In genomic region chr2:207468504-207468903, GRCh38 we compare ENCODE assay signal across 16 cellular contexts.
DNase-seq lines count a peak whose midpoint lies in the region; ATAC-seq and TF ChIP-seq lines count a peak whose summit lies in the region.
"Had no signal": no experiment of that assay in that cellular context is flagged by ENCODE, and none has a peak within 500 bp of the region (broad histone marks: within the 10 kb centered on the region; RNA-seq: fewer than 3 reads in every experiment).

No MANE protein-coding gene starts in this region.

- no peak overlapping the region for H3K18ac ChIP-seq in mesenchymal stem cell (ENCODE audit: low read depth in 1 of 2, low read length in 2 of 2)

- no peak for TF ChIP-seq POLR2A in uterus (IDR thresholded peaks at IDR 0.05)

- no peak overlapping the region for H3K4me3 ChIP-seq in brain microvascular endothelial cell (ENCODE audit: low read depth, low read length)
- no peak overlapping the region for H3K4me3 ChIP-seq in mesenchymal stem cell (ENCODE audit: insufficient read depth in 1 of 2, low read depth in 1 of 2, low read length in 2 of 2)
- no peak overlapping the region for H3K4me3 ChIP-seq in uterus
- H3K4me3 ChIP-seq: BLaER1 treated with 17β-estradiol and CSF1 and Interleukin-3, amounts not matched to agents 10 nM and 100 nM; GM23248 had no signal

- H3K27me3 ChIP-seq in brain microvascular endothelial cell (replicated peaks) (no peaks in the 10 kb centered on the region), mesenchymal stem cell (ENCODE audit: control insufficient read depth in 1 of 2, insufficient read depth in 1 of 2, low read length in 2 of 2) (no peaks in the 10 kb centered on the region), uterus (no peaks in the 10 kb centered on the region)
- H3K27me3 ChIP-seq: BLaER1 treated with 17β-estradiol and CSF1 and Interleukin-3, amounts not matched to agents 10 nM and 100 nM had no signal

- H3K36me3 Mint-ChIP-seq in stimulated activated naive CD8-positive, alpha-beta T cell treated with anti-CD3 and anti-CD28 coated beads, Interleukin-15, Interleukin-2, amounts not matched to agents 100 ng/mL and 50 ng/mL, for 24 hours (ENCODE audit: low read depth): no peaks in the 10 kb centered on the region
- H3K36me3 Mint-ChIP-seq: CD8-positive, alpha-beta T cell had no signal

- peak overlapping the region; percentile 70 for H2BK15ac ChIP-seq in mesenchymal stem cell (ENCODE audit: low read depth, poor library complexity, severe bottlenecking)

- peak overlapping the region; percentile 87 for H3K27ac Mint-ChIP-seq in stimulated activated naive CD8-positive, alpha-beta T cell treated with anti-CD3 and anti-CD28 coated beads, Interleukin-15, Interleukin-2, amounts not matched to agents 100 ng/mL and 50 ng/mL, for 24 hours
- H3K27ac Mint-ChIP-seq in stimulated activated naive CD8-positive, alpha-beta T cell treated with anti-CD3 and anti-CD28 coated beads, Interleukin-15, amount 100 ng/mL, for 72 hours: no peak overlapping the region
- H3K27ac Mint-ChIP-seq: CD8-positive, alpha-beta T cell had no signal

- TF ChIP-seq CTCF in brain microvascular endothelial cell (IDR thresholded peaks at IDR 0.05; ENCODE audit: low read depth, low read length, missing control alignments): no peak
- TF ChIP-seq CTCF in uterus (IDR thresholded peaks at IDR 0.05): no peak

- H3K9ac ChIP-seq in mesenchymal stem cell (ENCODE audit: low read length): no peak overlapping the region
- H3K9ac ChIP-seq: BLaER1 treated with 17β-estradiol and CSF1 and Interleukin-3, amounts not matched to agents 10 nM and 100 nM had no signal

- no peak for DNase-seq in stimulated activated naive CD8-positive, alpha-beta T cell treated with anti-CD3 and anti-CD28 coated beads, Interleukin-15, amount 100 ng/mL, for 72 hours
- DNase-seq in brain microvascular endothelial cell (no peak), mesenchymal stem cell (no peak), uterus (no peak), midbrain (lab: John Stamatoyannopoulos, UW) (no peak), NCI-H1436 (lab: John Stamatoyannopoulos, UW) (no peak)
- DNase-seq: CD8-positive, alpha-beta T cell; Kasumi-1; MM.1S; NCI-H1092 treated with DMSO at 0.1 percent for 48 hours; NCI-H2081; NCI-H446 treated with DMSO at 0.1 percent for 48 hours; Right ventricle myocardium superior had no signal

- H2BK5ac ChIP-seq in mesenchymal stem cell (ENCODE audit: low read depth, low read length, poor library complexity, severe bottlenecking): no peak overlapping the region

- no peak overlapping the region for H2AFZ ChIP-seq in mesenchymal stem cell (ENCODE audit: low read depth, low read length)

- no peak overlapping the region for H3K4me3 Mint-ChIP-seq in stimulated activated naive CD8-positive, alpha-beta T cell treated with anti-CD3 and anti-CD28 coated beads, Interleukin-15, Interleukin-2, amounts not matched to agents 100 ng/mL and 50 ng/mL, for 24 hours
- no peak overlapping the region for H3K4me3 Mint-ChIP-seq in stimulated activated naive CD8-positive, alpha-beta T cell treated with anti-CD3 and anti-CD28 coated beads, Interleukin-15, amount 100 ng/mL, for 72 hours
- H3K4me3 Mint-ChIP-seq: CD8-positive, alpha-beta T cell had no signal

- peak overlapping the region in 1 of 2 experiments; percentile 81 for H2BK12ac ChIP-seq in mesenchymal stem cell (ENCODE audit: low read length in 2 of 2)

- intact Hi-C loops in uterus (cut with DNase I; ENCODE audit: low total_unique reads): no loop called here

- H2BK120ac ChIP-seq in mesenchymal stem cell (ENCODE audit: low read depth, low read length): peak overlapping the region; percentile 23

- no peak overlapping the region for H3K14ac ChIP-seq in mesenchymal stem cell (ENCODE audit: low read length in 2 of 2)

- no peaks in the 10 kb centered on the region for H3K9me3 Mint-ChIP-seq in stimulated activated naive CD8-positive, alpha-beta T cell treated with anti-CD3 and anti-CD28 coated beads, Interleukin-15, Interleukin-2, amounts not matched to agents 100 ng/mL and 50 ng/mL, for 24 hours
- H3K9me3 Mint-ChIP-seq in stimulated activated naive CD8-positive, alpha-beta T cell treated with anti-CD3 and anti-CD28 coated beads, Interleukin-15, amount 100 ng/mL, for 72 hours: no peaks in the 10 kb centered on the region
- H3K9me3 Mint-ChIP-seq: CD8-positive, alpha-beta T cell had no signal

- H3K4me2 ChIP-seq in mesenchymal stem cell (ENCODE audit: low read length, poor library complexity, severe bottlenecking): no peak overlapping the region

- peaks cover 28% of the 10 kb centered on the region for H3K4me1 Mint-ChIP-seq in stimulated activated naive CD8-positive, alpha-beta T cell treated with anti-CD3 and anti-CD28 coated beads, Interleukin-15, Interleukin-2, amounts not matched to agents 100 ng/mL and 50 ng/mL, for 24 hours (ENCODE audit: low read depth)
- H3K4me1 Mint-ChIP-seq in stimulated activated naive CD8-positive, alpha-beta T cell treated with anti-CD3 and anti-CD28 coated beads, Interleukin-15, amount 100 ng/mL, for 72 hours: peaks cover 35% of the 10 kb centered on the region

- H3K9me3 ChIP-seq in mesenchymal stem cell (ENCODE audit: control insufficient read depth, low read length): no peaks in the 10 kb centered on the region
- H3K9me3 ChIP-seq in uterus: no peaks in the 10 kb centered on the region
- H3K9me3 ChIP-seq: BLaER1 treated with 17β-estradiol and CSF1 and Interleukin-3, amounts not matched to agents 10 nM and 100 nM had no signal

- ATAC-seq in stimulated activated naive CD8-positive, alpha-beta T cell treated with anti-CD3 and anti-CD28 coated beads, Interleukin-15, amount 100 ng/mL, for 72 hours: no peak
- ATAC-seq: CD8-positive, alpha-beta T cell had no signal

- peaks cover under 1% of the 10 kb centered on the region for H3K79me1 ChIP-seq in mesenchymal stem cell (replicated peaks; ENCODE audit: low read length, poor library complexity, severe bottlenecking)

- no peak overlapping the region for H4K8ac ChIP-seq in mesenchymal stem cell (ENCODE audit: low read length)

- in situ Hi-C loops in brain microvascular endothelial cell (cut with HindIII; ENCODE audit: low pct_ligation_motif_present, low sequenced_read_pairs): no loop called here

- peak overlapping the region; percentile 2 for H2AK5ac ChIP-seq in mesenchymal stem cell (ENCODE audit: low read length, severe bottlenecking)

- no peak overlapping the region for H4K91ac ChIP-seq in mesenchymal stem cell (ENCODE audit: low read length)

- H3K27me3 Mint-ChIP-seq in stimulated activated naive CD8-positive, alpha-beta T cell treated with anti-CD3 and anti-CD28 coated beads, Interleukin-15, Interleukin-2, amounts not matched to agents 100 ng/mL and 50 ng/mL, for 24 hours: no peaks in the 10 kb centered on the region
- H3K27me3 Mint-ChIP-seq in stimulated activated naive CD8-positive, alpha-beta T cell treated with anti-CD3 and anti-CD28 coated beads, Interleukin-15, amount 100 ng/mL, for 72 hours: no peaks in the 10 kb centered on the region

- H3K27ac ChIP-seq in brain microvascular endothelial cell (peak overlapping the region; percentile 42), mesenchymal stem cell (ENCODE audit: low read length, poor library complexity, severe bottlenecking) (no peak overlapping the region), uterus (no peak overlapping the region)

- H3K4me1 ChIP-seq in mesenchymal stem cell (ENCODE audit: control insufficient read depth, insufficient read depth, low read depth, low read length) (peaks cover 3% of the 10 kb centered on the region), uterus (no peaks in the 10 kb centered on the region)

- peak overlapping the region in 1 of 2 experiments; percentile 71 for H3K4ac ChIP-seq in mesenchymal stem cell (ENCODE audit: low read depth in 1 of 2, low read length in 2 of 2)

- no peak overlapping the region for H3K23ac ChIP-seq in mesenchymal stem cell (ENCODE audit: low read length in 2 of 2)

- H3K36me3 ChIP-seq in brain microvascular endothelial cell (replicated peaks) (no peaks in the 10 kb centered on the region), mesenchymal stem cell (ENCODE audit: control insufficient read depth in 1 of 2, insufficient read depth in 2 of 2, low read depth in 1 of 2, low read length in 2 of 2) (no peaks in the 10 kb centered on the region), uterus (no peaks in the 10 kb centered on the region)
- H3K36me3 ChIP-seq: BLaER1 treated with 17β-estradiol and CSF1 and Interleukin-3, amounts not matched to agents 10 nM and 100 nM had no signal

- WGBS in mesenchymal stem cell: 83% methylated on average over 3 of the region's 4 CpGs
